Comparison of ENCODE assay signal across 9 cellular contexts in the genomic region with DNA sequence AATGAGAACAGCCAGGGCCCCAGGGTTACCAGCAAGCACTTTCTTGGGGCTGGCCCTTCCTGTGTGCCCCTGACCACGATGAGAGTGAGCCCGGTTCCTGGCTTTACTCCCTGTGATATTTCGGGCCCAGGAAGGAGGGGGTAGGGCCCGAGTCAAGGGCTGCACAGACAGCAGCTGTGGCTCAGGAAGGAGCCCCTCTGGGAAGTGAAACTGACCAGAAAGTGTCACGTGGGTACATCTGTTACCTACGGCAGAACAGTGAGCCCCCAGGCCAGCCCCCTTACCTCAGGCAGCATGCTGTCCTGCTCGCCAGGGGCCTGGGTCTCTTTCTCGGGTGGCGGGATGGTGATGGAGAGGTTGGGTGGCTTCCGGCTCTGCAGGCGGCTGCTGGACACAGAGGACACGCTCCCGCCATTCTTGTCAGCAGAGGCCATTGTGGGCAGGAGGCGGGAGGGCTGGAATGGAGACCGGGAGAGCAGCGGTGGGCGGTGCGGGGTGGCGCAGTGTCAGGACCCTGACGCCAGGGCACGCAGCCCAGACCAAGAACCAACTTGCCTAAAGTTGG. TPM values are rescaled to one million over a fixed set of nuclear protein-coding genes. Genes with fewer than 3 reads are reported as not detected.
DNase-seq lines count a peak whose midpoint lies in the region; ATAC-seq lines count a peak whose summit lies in the region.
"Had no signal": no experiment of that assay in that cellular context is flagged by ENCODE, and none has a peak within 500 bp of the region (broad histone marks: within the 10 kb centered on the region; RNA-seq: fewer than 3 reads in every experiment).

No MANE protein-coding gene starts in this region.

- H3K36me3 Mint-ChIP-seq in T-helper 17 cell (ENCODE audit: low read depth) = peaks cover 3% of the 10 kb centered on the region
- peaks cover 5% of the 10 kb centered on the region for H3K36me3 Mint-ChIP-seq in natural killer cell treated with Interleukin-12 subunit alpha and Interleukin-12 subunit beta and Interleukin-15 and Interleukin-18, amount 100 ng/mL, for 72 hours

- no peaks in the 10 kb centered on the region for H3K27me3 Mint-ChIP-seq in T-helper 17 cell
- no peaks in the 10 kb centered on the region for H3K27me3 Mint-ChIP-seq in natural killer cell treated with Interleukin-12 subunit alpha and Interleukin-12 subunit beta and Interleukin-15 and Interleukin-18, amount 100 ng/mL, for 72 hours

- H3K4me1 Mint-ChIP-seq in T-helper 17 cell = peaks cover 7% of the 10 kb centered on the region
- H3K4me1 Mint-ChIP-seq in natural killer cell treated with Interleukin-12 subunit alpha and Interleukin-12 subunit beta and Interleukin-15 and Interleukin-18, amount 100 ng/mL, for 72 hours (ENCODE audit: low read depth in 2 of 2) = peaks cover 28 to 32% of the 10 kb centered on the region in 2 donors

- no peaks in the 10 kb centered on the region for H3K9me3 Mint-ChIP-seq in natural killer cell treated with Interleukin-12 subunit alpha and Interleukin-12 subunit beta and Interleukin-15 and Interleukin-18, amount 100 ng/mL, for 72 hours

- no peak overlapping the region for H3K4me3 Mint-ChIP-seq in T-helper 17 cell
- no peak overlapping the region for H3K4me3 Mint-ChIP-seq in natural killer cell treated with Interleukin-12 subunit alpha and Interleukin-12 subunit beta and Interleukin-15 and Interleukin-18, amount 100 ng/mL, for 72 hours

- no peaks in the 10 kb centered on the region for H3K9me3 ChIP-seq in T-helper 17 cell (ENCODE audit: control insufficient read depth, low read length, poor library complexity, severe bottlenecking)

- DNase-seq in T-helper 17 cell (no peak), GF-D8 (lab: John Stamatoyannopoulos, UW) (no peak), NCI-H226 (no peak)
- no peak for DNase-seq in natural killer cell treated with Interleukin-12 subunit alpha and Interleukin-12 subunit beta and Interleukin-15 and Interleukin-18, amount 100 ng/mL, for 72 hours (ENCODE audit: low spot score)
- DNase-seq in stimulated activated CD4-positive, alpha-beta T cell treated with anti-CD3 and anti-CD28 coated beads, Interleukin-4, amount 100 ng/mL, for 1 hour = no peak
- no peak for DNase-seq in activated naive CD4-positive, alpha-beta T cell treated with Interleukin-2 at 50 U/mL for 16 hours

- H3K27ac Mint-ChIP-seq in T-helper 17 cell = peak overlapping the region; percentile 74
- peak overlapping the region; percentile 27 to 81 for H3K27ac Mint-ChIP-seq in natural killer cell treated with Interleukin-12 subunit alpha and Interleukin-12 subunit beta and Interleukin-15 and Interleukin-18, amount 100 ng/mL, for 72 hours

- ATAC-seq in GM18858 (IDR thresholded peaks at IDR 0.05; ENCODE audit: unreplicated experiment) (peak; percentile 62), HG02852 (IDR thresholded peaks at IDR 0.05; ENCODE audit: unreplicated experiment) (peak; percentile 70), T-helper 17 cell (peak; percentile 57)
- peak; percentile 8 to 49 for ATAC-seq in natural killer cell treated with Interleukin-12 subunit alpha and Interleukin-12 subunit beta and Interleukin-15 and Interleukin-18, amount 100 ng/mL, for 72 hours

RNA-seq across cellular contexts. Expression of a gene that starts 13.8 kb away (rescaled TPM):
- not detected for total RNA-seq in T-helper 17 cell
- total RNA-seq in natural killer cell treated with Interleukin-12 subunit alpha and Interleukin-12 subunit beta and Interleukin-15 and Interleukin-18, amount 100 ng/mL, for 72 hours = under 1 TPM in 1 of 2 donors, not detected in 1; 0.78 TPM
- total RNA-seq: bronchial epithelial cell had no signal

RNA-seq across cellular contexts. Expression of a gene that starts 20.1 kb away (rescaled TPM):
- 10 to 100 TPM; 38.3 to 48.7 TPM for total RNA-seq in T-helper 17 cell
- 100 to 1,000 TPM; 156 to 234 TPM for total RNA-seq in natural killer cell treated with Interleukin-12 subunit alpha and Interleukin-12 subunit beta and Interleukin-15 and Interleukin-18, amount 100 ng/mL, for 72 hours

RNA-seq across cellular contexts. Expression of a gene that starts 28.2 kb away (rescaled TPM):
- total RNA-seq in T-helper 17 cell = 10 to 100 TPM; 29.1 to 38.9 TPM
- 10 to 100 TPM; 46.7 to 66.9 TPM for total RNA-seq in natural killer cell treated with Interleukin-12 subunit alpha and Interleukin-12 subunit beta and Interleukin-15 and Interleukin-18, amount 100 ng/mL, for 72 hours

RNA-seq across cellular contexts. Expression of a gene that starts 56.3 kb away (rescaled TPM):
- not detected for total RNA-seq in T-helper 17 cell
- total RNA-seq in natural killer cell treated with Interleukin-12 subunit alpha and Interleukin-12 subunit beta and Interleukin-15 and Interleukin-18, amount 100 ng/mL, for 72 hours = 1 to 10 TPM; 1.0 to 2.9 TPM

RNA-seq across cellular contexts. Expression of a gene that starts 58.7 kb away (rescaled TPM):
- total RNA-seq in T-helper 17 cell = 1 to 10 TPM in 1 of 2 donors, not detected in 1; 1.1 TPM
- total RNA-seq in natural killer cell treated with Interleukin-12 subunit alpha and Interleukin-12 subunit beta and Interleukin-15 and Interleukin-18, amount 100 ng/mL, for 72 hours = under 1 TPM in 1 of 2 donors, not detected in 1; 0.78 TPM
- total RNA-seq: bronchial epithelial cell had no signal
